In genomic region chr20:21020656-21021004, GRCh38 we compare ENCODE assay signal across 1 cellular context.
TF ChIP-seq lines count a peak whose summit lies in the region.

No MANE protein-coding gene starts in this region.

TF ChIP-seq in HepG2, 621 proteins besides CTCF, POLR2A, EP300 and RAD21 (continued from another document and continues in another):
- 0 out of 2 replicates have a peak, but pooled peaks have one; percentile 23 for TF ChIP-seq PAXIP1 (CRISPR knock-in tag; conservative IDR thresholded peaks at IDR 0.05)
- TF ChIP-seq ZNF431 (CRISPR knock-in tag; IDR thresholded peaks at IDR 0.05; ENCODE audit: borderline replicate concordance, low read depth): no peak
- no peak for TF ChIP-seq ZNF839 (CRISPR knock-in tag; IDR thresholded peaks at IDR 0.05; ENCODE audit: borderline replicate concordance)
- TF ChIP-seq ZUFSP (CRISPR knock-in tag; IDR thresholded peaks at IDR 0.05; ENCODE audit: borderline replicate concordance): no peak
- no peak for TF ChIP-seq HCFC1 (IDR thresholded peaks at IDR 0.05; ENCODE audit: low read depth, low read length)
- TF ChIP-seq ZSCAN12 (CRISPR knock-in tag; IDR thresholded peaks at IDR 0.05): no peak
- TF ChIP-seq ZMYM4 (CRISPR knock-in tag; IDR thresholded peaks at IDR 0.05): no peak
- peak; percentile 62 for TF ChIP-seq BCL6 (CRISPR knock-in tag; IDR thresholded peaks at IDR 0.05)
- TF ChIP-seq JARID2 (CRISPR knock-in tag; IDR thresholded peaks at IDR 0.05; ENCODE audit: insufficient replicate concordance): no peak
- no peak for TF ChIP-seq SOX6 (IDR thresholded peaks at IDR 0.05)
- TF ChIP-seq SOX6 (CRISPR knock-in tag; IDR thresholded peaks at IDR 0.05): no peak
- no peak for TF ChIP-seq MEIS1 (CRISPR knock-in tag; IDR thresholded peaks at IDR 0.05; ENCODE audit: borderline replicate concordance)
- no peak for TF ChIP-seq HNF4G (IDR thresholded peaks at IDR 0.05; ENCODE audit: borderline replicate concordance, low read depth, low read length)
- no peak for TF ChIP-seq HNF4G (CRISPR knock-in tag; IDR thresholded peaks at IDR 0.05; ENCODE audit: borderline replicate concordance, low read depth)
- 0 out of 2 replicates have a peak, but pooled peaks have one; percentile 32 for TF ChIP-seq HMG20B (CRISPR knock-in tag; conservative IDR thresholded peaks at IDR 0.05)
- TF ChIP-seq NFIB (CRISPR knock-in tag; IDR thresholded peaks at IDR 0.05; ENCODE audit: borderline replicate concordance): no peak
- TF ChIP-seq ZNF513 (CRISPR knock-in tag; conservative IDR thresholded peaks at IDR 0.05): no peak
- TF ChIP-seq PTBP1 (IDR thresholded peaks at IDR 0.05; ENCODE audit: low read depth, low read length, poor library complexity, severe bottlenecking): no peak
- TF ChIP-seq ZNF770 (CRISPR knock-in tag; IDR thresholded peaks at IDR 0.05): no peak
- peak; percentile 23; the same call in 1 of the 2 replicates for TF ChIP-seq CREM (IDR thresholded peaks at IDR 0.05)
- TF ChIP-seq CREM (CRISPR knock-in tag; IDR thresholded peaks at IDR 0.05): no peak
- no peak for TF ChIP-seq RARA (CRISPR knock-in tag; IDR thresholded peaks at IDR 0.05)
- TF ChIP-seq FOXJ3 (CRISPR knock-in tag; IDR thresholded peaks at IDR 0.05; ENCODE audit: borderline replicate concordance): no peak
- TF ChIP-seq ZGPAT (CRISPR knock-in tag; IDR thresholded peaks at IDR 0.05): no peak
- TF ChIP-seq SRSF4 (IDR thresholded peaks at IDR 0.05; ENCODE audit: low read depth, low read length, poor library complexity, severe bottlenecking): no peak
- no peak for TF ChIP-seq TEF (CRISPR knock-in tag; IDR thresholded peaks at IDR 0.05)
- TF ChIP-seq NR2F6 (IDR thresholded peaks at IDR 0.05): no peak
- peak; percentile 43; the same call in 1 of the 2 replicates for TF ChIP-seq NR2F6 (CRISPR knock-in tag; IDR thresholded peaks at IDR 0.05)
- TF ChIP-seq ZNF510 (CRISPR knock-in tag; IDR thresholded peaks at IDR 0.05; ENCODE audit: low read depth): no peak
- TF ChIP-seq PRDM10 (CRISPR knock-in tag; IDR thresholded peaks at IDR 0.05; ENCODE audit: low read depth): no peak
- no peak for TF ChIP-seq HNRNPUL1 (IDR thresholded peaks at IDR 0.05; ENCODE audit: low read depth, low read length)
- TF ChIP-seq PLSCR1 (CRISPR knock-in tag; IDR thresholded peaks at IDR 0.05; ENCODE audit: borderline replicate concordance): no peak
- TF ChIP-seq ELK4 (CRISPR knock-in tag; IDR thresholded peaks at IDR 0.05; ENCODE audit: borderline replicate concordance): no peak
- TF ChIP-seq ETV6 (CRISPR knock-in tag; conservative IDR thresholded peaks at IDR 0.05): no peak
- peak; percentile 75; the same call in 1 of the 2 replicates for TF ChIP-seq NCOA2 (CRISPR knock-in tag; IDR thresholded peaks at IDR 0.05)
- TF ChIP-seq ETV5 (CRISPR knock-in tag; IDR thresholded peaks at IDR 0.05; ENCODE audit: borderline replicate concordance): no peak
- no peak for TF ChIP-seq EED (CRISPR knock-in tag; IDR thresholded peaks at IDR 0.05)
- TF ChIP-seq ZNF878 (CRISPR knock-in tag; IDR thresholded peaks at IDR 0.05): no peak
- TF ChIP-seq JUND (CRISPR knock-in tag; IDR thresholded peaks at IDR 0.05): no peak
- no peak for TF ChIP-seq ZFP41 (CRISPR knock-in tag; IDR thresholded peaks at IDR 0.05; ENCODE audit: borderline replicate concordance)
- no peak for TF ChIP-seq HNRNPLL (IDR thresholded peaks at IDR 0.05; ENCODE audit: low read depth, low read length, poor library complexity, severe bottlenecking)
- no peak for TF ChIP-seq FOXA1 (IDR thresholded peaks at IDR 0.05)
- TF ChIP-seq FOXA1 (CRISPR knock-in tag; IDR thresholded peaks at IDR 0.05): peak; percentile 20; the same call in 1 of the 2 replicates
- no peak for TF ChIP-seq DNMT3B (CRISPR knock-in tag; conservative IDR thresholded peaks at IDR 0.05)
- no peak for TF ChIP-seq CSRNP1 (CRISPR knock-in tag; IDR thresholded peaks at IDR 0.05)
- TF ChIP-seq WIZ (CRISPR knock-in tag; IDR thresholded peaks at IDR 0.05): no peak
- TF ChIP-seq MAFK (conservative IDR thresholded peaks at IDR 0.05 in 1 of 2, IDR thresholded peaks at IDR 0.05 in 1 of 2; ENCODE audit: low read length in 2 of 2): no peak
- no peak for TF ChIP-seq ZNF775 (CRISPR knock-in tag; IDR thresholded peaks at IDR 0.05; ENCODE audit: borderline replicate concordance)
- no peak for TF ChIP-seq ZNF12 (CRISPR knock-in tag; IDR thresholded peaks at IDR 0.05)
- no peak for TF ChIP-seq NPAS2 (CRISPR knock-in tag; IDR thresholded peaks at IDR 0.05; ENCODE audit: borderline replicate concordance)
